Comparison of ENCODE assay signal across 20 cellular contexts in the genomic region with DNA sequence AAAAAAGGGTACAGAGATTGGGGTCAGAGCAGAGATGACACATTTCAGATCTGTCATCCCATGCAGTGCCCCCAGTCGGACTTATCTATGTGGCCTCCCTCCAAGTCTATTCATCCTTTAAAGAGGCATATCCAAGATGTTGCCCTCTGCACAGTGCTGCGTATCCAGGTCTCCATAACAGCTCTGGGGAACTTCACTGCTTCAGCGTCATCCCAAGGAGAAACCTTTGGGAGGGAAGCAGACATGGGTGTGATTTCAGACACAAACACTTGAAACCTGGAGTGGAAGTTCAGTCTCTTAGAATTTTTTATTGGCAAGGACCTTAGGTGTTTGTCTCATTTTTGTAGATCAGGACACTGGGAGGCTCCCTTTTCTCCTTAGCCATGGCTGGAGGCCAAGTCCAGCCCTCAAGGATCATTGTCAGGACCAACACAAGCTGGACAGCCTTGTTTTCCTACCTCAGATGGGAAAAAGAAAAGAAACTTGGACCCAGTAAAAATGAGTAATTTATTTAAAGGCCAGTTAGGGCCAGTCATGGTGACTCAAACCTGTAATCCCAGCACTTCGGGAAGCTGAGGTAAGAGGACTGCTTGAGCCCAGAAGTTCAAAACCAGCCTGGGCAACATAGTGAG. TPM values are rescaled to one million over a fixed set of nuclear protein-coding genes. Genes with fewer than 3 reads are reported as not detected.
A peak's percentile ranks its signal among the peaks of the same experiment; 100 is the strongest.
DNase-seq lines count a peak whose midpoint lies in the region; ATAC-seq and TF ChIP-seq lines count a peak whose summit lies in the region.
"Had no signal": no experiment of that assay in that cellular context is flagged by ENCODE, and none has a peak within 500 bp of the region (broad histone marks: within the 10 kb centered on the region; RNA-seq: fewer than 3 reads in every experiment).

No MANE protein-coding gene starts in this region.

- H3K36me3 Mint-ChIP-seq in MCF 10A (ENCODE audit: insufficient read depth, unreplicated experiment), result no peaks in the 10 kb centered on the region
- H3K36me3 Mint-ChIP-seq: activated naive CD8-positive, alpha-beta T cell treated with anti-CD3 and anti-CD28 coated beads, Interleukin-2, amount 10 ng/mL, durations not matched to agents 7 days and 5 days; CD4-positive, CD25-positive, alpha-beta regulatory T cell; memory B cell had no signal

- no TSS peak for BruUV-seq in MCF 10A (replicated peaks; lab: Mats Ljungman, UMichigan)

- H3K36me3 ChIP-seq in breast epithelium, result no peaks in the 10 kb centered on the region

- peaks cover 38% of the 10 kb centered on the region for H3K27me3 Mint-ChIP-seq in MCF 10A (ENCODE audit: insufficient read depth, unreplicated experiment)

- no peaks in the 10 kb centered on the region for H3K4me1 Mint-ChIP-seq in MCF 10A (ENCODE audit: insufficient read depth, unreplicated experiment)
- H3K4me1 Mint-ChIP-seq: activated CD4-positive, alpha-beta memory T cell treated with anti-CD3 and anti-CD28 coated beads, Interleukin-2, amount 10 ng/mL, durations not matched to agents 7 days and 5 days; CD4-positive, CD25-positive, alpha-beta regulatory T cell; central memory CD8-positive, alpha-beta T cell; nephron progenitor cell had no signal

- TF ChIP-seq CTCF in MCF 10A (IDR thresholded peaks at IDR 0.05; ENCODE audit: unreplicated experiment) (no peak), breast epithelium (IDR thresholded peaks at IDR 0.05) (no peak), epithelial cell of esophagus (IDR thresholded peaks at IDR 0.05; ENCODE audit: insufficient read depth, low read depth, low read length, missing control alignments) (no peak)

- no peaks in the 10 kb centered on the region for H3K9me3 Mint-ChIP-seq in MCF 10A (ENCODE audit: unreplicated experiment)
- H3K9me3 Mint-ChIP-seq: activated CD4-positive, alpha-beta memory T cell treated with anti-CD3 and anti-CD28 coated beads, Interleukin-2, amount 10 ng/mL, durations not matched to agents 7 days and 5 days; activated naive CD8-positive, alpha-beta T cell treated with anti-CD3 and anti-CD28 coated beads, Interleukin-2, amount 10 ng/mL, durations not matched to agents 7 days and 5 days; activated T-helper 1 cell treated with anti-CD3 and anti-CD28 coated beads, Interleukin-12 subunit alpha, Interleukin-12 subunit beta, Interleukin-2, Interleukin-4 antibody, amounts not matched to agents 30 ng/mL and 10 ng/mL and 1 ng/mL, durations not matched to agents 14 hours and 24 hours and 36 hours; central memory CD8-positive, alpha-beta T cell; memory B cell; nephron progenitor cell had no signal

- POLR2A ChIA-PET in MCF 10A (lab: Yijun Ruan, JAX), result interaction anchor here (0.6 kb wide), 1 partner anchor 21 kb away, joined by 4 read pairs; no protein-coding TSS in a partner anchor

- H3K27me3 ChIP-seq in breast epithelium, result no peaks in the 10 kb centered on the region

- TF ChIP-seq POLR2A in breast epithelium (IDR thresholded peaks at IDR 0.05), result no peak

- no peak overlapping the region for H3K4me3 Mint-ChIP-seq in MCF 10A (ENCODE audit: unreplicated experiment)
- H3K4me3 Mint-ChIP-seq: activated CD4-positive, alpha-beta memory T cell treated with anti-CD3 and anti-CD28 coated beads, Interleukin-2, amount 10 ng/mL, durations not matched to agents 7 days and 5 days; activated naive CD8-positive, alpha-beta T cell treated with anti-CD3 and anti-CD28 coated beads, Interleukin-2, amount 10 ng/mL, durations not matched to agents 7 days and 5 days; activated T-helper 1 cell treated with anti-CD3 and anti-CD28 coated beads, Interleukin-12 subunit alpha, Interleukin-12 subunit beta, Interleukin-2, Interleukin-4 antibody, amounts not matched to agents 30 ng/mL and 10 ng/mL and 1 ng/mL, durations not matched to agents 14 hours and 24 hours and 36 hours; CD4-positive, CD25-positive, alpha-beta regulatory T cell; central memory CD8-positive, alpha-beta T cell; memory B cell; nephron progenitor cell had no signal

- H3K27ac ChIP-seq in breast epithelium, result no peak overlapping the region

- intact Hi-C loops in MCF 10A (cut with micrococcal nuclease), result no loop called here
- intact Hi-C loops in breast epithelium (cut with DNase I; ENCODE audit: low total_unique reads), result no loop called here

- no peak overlapping the region for H3K27ac Mint-ChIP-seq in MCF 10A (ENCODE audit: low read depth, unreplicated experiment)
- H3K27ac Mint-ChIP-seq: activated CD4-positive, alpha-beta memory T cell treated with anti-CD3 and anti-CD28 coated beads, Interleukin-2, amount 10 ng/mL, durations not matched to agents 7 days and 5 days; activated naive CD8-positive, alpha-beta T cell treated with anti-CD3 and anti-CD28 coated beads, Interleukin-2, amount 10 ng/mL, durations not matched to agents 7 days and 5 days; activated T-helper 1 cell treated with anti-CD3 and anti-CD28 coated beads, Interleukin-12 subunit alpha, Interleukin-12 subunit beta, Interleukin-2, Interleukin-4 antibody, amounts not matched to agents 30 ng/mL and 10 ng/mL and 1 ng/mL, durations not matched to agents 14 hours and 24 hours and 36 hours; CD4-positive, CD25-positive, alpha-beta regulatory T cell; memory B cell; nephron progenitor cell had no signal

- no peaks in the 10 kb centered on the region for H3K9me3 ChIP-seq in breast epithelium

- CTCF ChIA-PET in MCF 10A (lab: Yijun Ruan, JAX), result interaction anchor here (0.5 to 1.2 kb wide), 2 partner anchors 16 to 18 kb away, joined by 3 to 4 read pairs; no protein-coding TSS in a partner anchor

- no peak overlapping the region for H3K4me3 ChIP-seq in breast epithelium
- H3K4me3 ChIP-seq in epithelial cell of esophagus (ENCODE audit: low read length), result no peak overlapping the region

- H3K4me1 ChIP-seq in breast epithelium, result no peaks in the 10 kb centered on the region

- ATAC-seq in HG03457 (IDR thresholded peaks at IDR 0.05; ENCODE audit: unreplicated experiment), result no peak
- ATAC-seq: stimulated activated naive CD8-positive, alpha-beta T cell treated with anti-CD3 and anti-CD28 coated beads, Interleukin-15, Interleukin-2, amounts not matched to agents 100 U/mL and 50 U/mL, for 24 hours had no signal

- peak; percentile 76 for DNase-seq in MCF 10A (ENCODE audit: unreplicated experiment)
- no peak for DNase-seq in breast epithelium (ENCODE audit: low spot score in 2 of 2)
- DNase-seq in NCI-H69 (lab: John Stamatoyannopoulos, UW), result peak; percentile 11
- peak; percentile 69 for DNase-seq in epithelial cell of esophagus (ENCODE audit: low read depth)
- peak; percentile 79 for DNase-seq in renal cortical epithelial cell (ENCODE audit: low read depth)
- no peak for DNase-seq in activated T-cell treated with anti-CD3 and anti-CD28 coated beads, Interleukin-2, amount 50 U/mL, for 1 hour
- DNase-seq in activated CD4-positive, alpha-beta T cell treated with anti-CD3 and anti-CD28 coated beads, Interleukin-2, amount 50 U/mL, for 4 hours, result no peak
- DNase-seq: activated CD4-positive, alpha-beta memory T cell treated with anti-CD3 and anti-CD28 coated beads, Interleukin-2, amount 10 ng/mL, durations not matched to agents 7 days and 5 days; activated naive CD8-positive, alpha-beta T cell treated with anti-CD3 and anti-CD28 coated beads, Interleukin-2, amount 10 ng/mL, durations not matched to agents 7 days and 5 days; CD4-positive, CD25-positive, alpha-beta regulatory T cell; foreskin melanocyte; NCI-H146; NCI-H446; nephron progenitor cell; stimulated activated CD4-positive, alpha-beta T cell treated with anti-CD3 and anti-CD28 coated beads, Interleukin-15, amount 100 ng/mL, for 24 hours; stimulated activated naive CD8-positive, alpha-beta T cell treated with anti-CD3 and anti-CD28 coated beads, Interleukin-15, Interleukin-2, amounts not matched to agents 100 U/mL and 50 U/mL, for 24 hours had no signal

RNA-seq across cellular contexts. Expression of a gene that starts 23.9 kb away (rescaled TPM):
- total RNA-seq in MCF 10A (2022), result 14.6 and 15.0 TPM in 2 replicates
- total RNA-seq in breast epithelium, result 10 to 100 TPM; 19.8 to 35.1 (median 27.5) TPM
- 17.4 and 32.7 TPM in 2 replicates for total RNA-seq in renal cortical epithelial cell

Comparison
In these comparisons a context has a peak if more than half of its experiments do, and no peak if none do; other contexts are left out.
1. DNase-seq: peak in MCF 10A (single experiment), NCI-H69 (single experiment), epithelial cell of esophagus (single experiment) and renal cortical epithelial cell (single experiment); none in breast epithelium (0 of 2), activated T-cell treated with anti-CD3 and anti-CD28 coated beads, Interleukin-2, amount 50 U/mL, for 1 hour (single experiment) and activated CD4-positive, alpha-beta T cell treated with anti-CD3 and anti-CD28 coated beads, Interleukin-2, amount 50 U/mL, for 4 hours (0 of 2).